Comparison of ENCODE assay signal across 9 cellular contexts in the genomic region with DNA sequence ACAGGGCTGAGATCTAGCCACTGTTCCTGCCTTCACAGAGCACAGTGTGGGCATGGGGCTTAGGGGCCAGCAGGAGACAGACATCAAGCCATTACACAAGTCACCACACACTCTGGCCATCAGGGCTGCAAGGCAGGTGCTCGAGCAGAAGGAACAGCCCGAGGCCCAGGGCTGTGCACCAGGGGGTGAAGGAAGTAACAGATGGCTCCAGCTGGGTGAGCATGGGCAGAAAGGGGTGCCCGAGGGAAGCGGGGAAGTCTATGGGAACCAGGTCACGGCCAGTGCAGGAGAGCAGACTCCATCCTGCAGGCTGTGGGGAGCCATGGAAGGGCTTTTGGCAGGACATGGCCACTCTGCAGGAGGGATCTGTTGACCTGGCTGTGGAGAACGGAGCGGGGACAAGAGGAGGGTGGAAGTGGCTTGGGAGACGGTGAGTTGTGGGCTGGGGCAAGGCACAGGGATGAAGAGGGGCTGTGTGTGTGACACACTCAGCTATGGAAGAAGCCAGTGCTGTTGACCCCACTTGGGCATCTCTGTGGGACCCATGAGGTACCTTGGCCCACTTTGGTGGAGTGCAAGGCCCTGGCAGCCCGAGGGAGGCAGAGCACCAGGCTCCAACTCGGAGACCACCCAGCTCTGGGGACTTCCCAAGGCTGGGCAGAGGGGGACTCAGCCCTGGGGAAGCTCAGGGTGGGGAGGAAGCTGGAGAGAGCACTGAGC. TPM values are rescaled to one million over a fixed set of nuclear protein-coding genes. Genes with fewer than 3 reads are reported as not detected.
DNase-seq lines count a peak whose midpoint lies in the region; ATAC-seq, FAIRE-seq and TF ChIP-seq lines count a peak whose summit lies in the region.
"Had no signal": no experiment of that assay in that cellular context is flagged by ENCODE, and none has a peak within 500 bp of the region (broad histone marks: within the 10 kb centered on the region; RNA-seq: fewer than 3 reads in every experiment).

No MANE protein-coding gene starts in this region.

- no peak overlapping the region for H3K14ac ChIP-seq in H1 (ENCODE audit: insufficient read length)

- no TSS peak for BruUV-seq in OCI-LY7 (replicated peaks; lab: Mats Ljungman, UMichigan)

- H3K9ac ChIP-seq in H1 (replicated peaks in 1 of 4; ENCODE audit: extremely low read depth in 1 of 4, low read depth in 3 of 4, low read length in 3 of 4) = no peak overlapping the region

- H3K27me3 ChIP-seq in H1 (replicated peaks in 1 of 4; ENCODE audit: control insufficient read depth in 3 of 4, extremely low read depth in 1 of 4, insufficient read depth in 3 of 4, low read length in 3 of 4) (peaks cover 0 to 2% (median 0%) of the 10 kb centered on the region in 4 experiments; a peak in 1 of 7 replicates), prostate gland (replicated peaks; ENCODE audit: insufficient read depth) (no peaks in the 10 kb centered on the region), pancreas (no peaks in the 10 kb centered on the region)

- no peak overlapping the region for H4K5ac ChIP-seq in H1 (ENCODE audit: insufficient read length, low read depth, low read length)

- intact Hi-C loops in prostate gland (cut with DNase I) (loop anchor here (5.0 to 10.0 kb wide), 2 partner anchors 47 to 350 kb away; partner anchors contain the start of genes RAB1B and SART1), pancreas (cut with DNase I) (no loop called here), OCI-LY7 (cut with micrococcal nuclease; ENCODE audit: unreplicated experiment) (no loop called here)

- ATAC-seq in omental fat pad (ENCODE audit: low FRiP score) (no peak), HG02623 (IDR thresholded peaks at IDR 0.05; ENCODE audit: unreplicated experiment) (no peak), pancreas (no peak)

- H4K20me1 ChIP-seq in H1 (replicated peaks in 1 of 2; ENCODE audit: control insufficient read depth in 1 of 2, insufficient read depth in 2 of 2, low read length in 2 of 2) (peaks cover 0 to 7% of the 10 kb centered on the region in 2 experiments), OCI-LY7 (ENCODE audit: insufficient read depth, low read length) (no peaks in the 10 kb centered on the region)

- H3K56ac ChIP-seq in H1 (replicated peaks; ENCODE audit: insufficient read length, low read depth, low read length) = peak overlapping the region; percentile 23

- H2AFZ ChIP-seq in H1 (ENCODE audit: low read length) = no peak overlapping the region
- H2AFZ ChIP-seq in OCI-LY7 (ENCODE audit: low read length) = no peak overlapping the region

- peaks cover 0 to 7% of the 10 kb centered on the region in 2 experiments; a peak in 2 of 4 replicates for H3K79me2 ChIP-seq in H1 (ENCODE audit: control insufficient read depth in 1 of 2, insufficient read depth in 2 of 2, low read length in 2 of 2)
- H3K79me2 ChIP-seq in OCI-LY7 (ENCODE audit: insufficient read depth, low read depth, low read length) = peaks cover 11% of the 10 kb centered on the region; the same call in 1 of the 2 replicates

- CTCF ChIA-PET in H1 (lab: Charles Lee; ENCODE audit: partially characterized antibody) = interaction anchor here (0.7 to 11.7 kb wide), 11 partner anchors 9 to 98 kb away, joined by 3 to 212 read pairs (median 6); partner anchors contain the start of genes CCDC85B, FIBP and MUS81
- CTCF ChIA-PET in OCI-LY7 (lab: Charles Lee; ENCODE audit: unreplicated experiment) = no interaction called here

- peak overlapping the region; percentile 84; the same call in 1 of the 2 replicates for H4K8ac ChIP-seq in H1 (ENCODE audit: extremely low read depth, insufficient read depth, low read length)

- no peak overlapping the region for H3K23ac ChIP-seq in H1 (ENCODE audit: insufficient read length)

- H3K36me3 ChIP-seq in H1 (ENCODE audit: control insufficient read depth in 2 of 4, insufficient read depth in 4 of 4, low read length in 3 of 4) (no peaks in the 10 kb centered on the region), prostate gland (no peaks in the 10 kb centered on the region), pancreas (no peaks in the 10 kb centered on the region), OCI-LY7 (ENCODE audit: insufficient read depth, low read length) (no peaks in the 10 kb centered on the region)

- POLR2A ChIA-PET in H1 (lab: Charles Lee; ENCODE audit: partially characterized antibody) = interaction anchor here (0.6 to 4.9 kb wide), 12 partner anchors 9 to 479 kb away, joined by 3 to 36 read pairs (median 3); partner anchors contain the start of genes CCDC85B, FIBP, MUS81 and RAB1B
- POLR2A ChIA-PET in OCI-LY7 (lab: Charles Lee) = interaction anchor here (1.0 kb wide), 1 partner anchor 27 kb away, joined by 6 read pairs; the partner anchor contains the start of gene FIBP

- no peaks in the 10 kb centered on the region for H3K9me2 ChIP-seq in OCI-LY7 (ENCODE audit: insufficient read depth, low read length)

- no peak for TF ChIP-seq POLR2A in H1 (IDR thresholded peaks at IDR 0.05; ENCODE audit: control extremely low read depth in 1 of 2, low read depth in 2 of 2, low read length in 2 of 2)
- TF ChIP-seq POLR2A in prostate gland (IDR thresholded peaks at IDR 0.05) = no peak

- H2BK20ac ChIP-seq in H1 (ENCODE audit: low read length) = 0 out of 2 replicates have a peak overlapping the region, but pooled peaks have one; percentile 69

- H2AK5ac ChIP-seq in H1 (ENCODE audit: low read depth, low read length) = peak overlapping the region; percentile 70; the same call in 1 of the 2 replicates

- no peak for TF ChIP-seq RAD21 in H1 (IDR thresholded peaks at IDR 0.05 in 1 of 2, conservative IDR thresholded peaks at IDR 0.05 in 1 of 2; ENCODE audit: low read depth in 2 of 2, low read length in 2 of 2)

- H3K4me1 ChIP-seq in H1 (replicated peaks in 1 of 4; ENCODE audit: control insufficient read depth in 3 of 4, insufficient read depth in 4 of 4, low read length in 3 of 4) (peaks cover 2 to 19% (median 10%) of the 10 kb centered on the region in 4 experiments; a peak in 5 of 7 replicates), prostate gland (replicated peaks) (peaks cover 18% of the 10 kb centered on the region), pancreas (peaks cover 0 to 21% (median 6%) of the 10 kb centered on the region in 3 donors), OCI-LY7 (ENCODE audit: insufficient read depth, low read length, poor library complexity, severe bottlenecking) (peaks cover 15% of the 10 kb centered on the region)

- H2BK120ac ChIP-seq in H1 (replicated peaks; ENCODE audit: low read depth, low read length) = no peak overlapping the region

- no peak for TF ChIP-seq EP300 in H1 (IDR thresholded peaks at IDR 0.05; ENCODE audit: borderline replicate concordance in 1 of 2, low read depth in 2 of 2, low read length in 2 of 2)

- H3K79me1 ChIP-seq in H1 (ENCODE audit: low read depth, low read length) = peaks cover 5% of the 10 kb centered on the region; the same call in 1 of the 2 replicates

- no peaks in the 10 kb centered on the region for H3K9me3 ChIP-seq in H1 (ENCODE audit: insufficient read depth in 2 of 2, low read depth in 1 of 2, low read length in 1 of 2)
- no peaks in the 10 kb centered on the region for H3K9me3 ChIP-seq in prostate gland
- no peaks in the 10 kb centered on the region for H3K9me3 ChIP-seq in pancreas
- H3K9me3 ChIP-seq in OCI-LY7 (ENCODE audit: low read length) = no peaks in the 10 kb centered on the region

- H2BK12ac ChIP-seq in H1 (ENCODE audit: low read depth, low read length) = peak overlapping the region; percentile 33; the same call in 1 of the 2 replicates

- DNase-seq in DMS 273 (lab: John Stamatoyannopoulos, UW; ENCODE audit: unreplicated experiment) = peak; percentile 72
- peak; percentile 69 for DNase-seq in NCI-H2171 treated with DMSO at 0.1 percent for 48 hours (lab: John Stamatoyannopoulos, UW)
- DNase-seq in H1 (ENCODE audit: low read depth in 1 of 2, low spot score in 2 of 2) = no peak
- DNase-seq in prostate gland (ENCODE audit: low spot score) = no peak
- DNase-seq in omental fat pad (ENCODE audit: low spot score) = no peak
- DNase-seq in pancreas = no peak
- DNase-seq in OCI-LY7 (ENCODE audit: low spot score) = no peak
- DNase-seq: NCI-H510A had no signal

- H2BK5ac ChIP-seq in H1 (ENCODE audit: low read depth, low read length) = no peak overlapping the region

- WGBS in H1 (ENCODE audit: extremely low coverage in 1 of 2, insufficient coverage in 1 of 2, insufficient read length in 1 of 2, insufficient replicate concordance in 2 of 2, low coverage in 1 of 2, low lambda C conversion rate in 2 of 2, missing lambda C conversion rate in 1 of 2), 2 experiments = 86% methylated on average over 10 of the region's 10 CpGs; no CpG with 5 or more reads in 1 of the 2 experiments
- 52% methylated on average over 10 of the region's 10 CpGs for WGBS in prostate gland
- WGBS in pancreas, 2 donors = 60 to 82% methylated on average over 10 of the region's 10 CpGs

- peak overlapping the region; percentile 63; the same call in 1 of the 2 replicates for H3K18ac ChIP-seq in H1 (ENCODE audit: extremely low read depth, low read length)

- TF ChIP-seq CTCF in H1 (IDR thresholded peaks at IDR 0.05; ENCODE audit: control extremely low read depth in 1 of 3, insufficient read depth in 1 of 3, low read depth in 1 of 3, low read length in 3 of 3) = no peak
- no peak for TF ChIP-seq CTCF in prostate gland (IDR thresholded peaks at IDR 0.05)
- TF ChIP-seq CTCF in omental fat pad (IDR thresholded peaks at IDR 0.05) = no peak
- TF ChIP-seq CTCF in pancreas (IDR thresholded peaks at IDR 0.05) = no peak
- no peak for TF ChIP-seq CTCF in OCI-LY7 (conservative IDR thresholded peaks at IDR 0.05; ENCODE audit: low read length)

- peak overlapping the region; percentile 84; the same call in 1 of the 2 replicates for H2BK15ac ChIP-seq in H1 (ENCODE audit: low read length)

- no peak for FAIRE-seq in H1 (lab: Jason Lieb, UNC)
- FAIRE-seq in pancreas (lab: Jason Lieb, UNC) = no peak

- H3K4me2 ChIP-seq in H1 (ENCODE audit: insufficient read depth in 1 of 2, low read depth in 2 of 2, low read length in 2 of 2) (no peak overlapping the region), OCI-LY7 (ENCODE audit: low read length) (no peak overlapping the region)

- H3K23me2 ChIP-seq in H1 (ENCODE audit: low read depth, low read length) = peaks cover 11% of the 10 kb centered on the region; the same call in 1 of the 2 replicates

- H3K4ac ChIP-seq in H1 (replicated peaks; ENCODE audit: insufficient read length, low read depth, low read length) = peak overlapping the region; percentile 8

- H3K27ac ChIP-seq in H1 (ENCODE audit: low read depth, low read length) (no peak overlapping the region), prostate gland (peak overlapping the region; percentile 51 to 75), pancreas (peak overlapping the region in 1 of 4 donors; percentile 37), OCI-LY7 (ENCODE audit: low read depth, low read length, poor library complexity, severe bottlenecking) (no peak overlapping the region)

- H4K91ac ChIP-seq in H1 (replicated peaks; ENCODE audit: insufficient read length, low read length) = no peak overlapping the region

- no peak overlapping the region for H3K4me3 ChIP-seq in H1 (ENCODE audit: extremely low read depth in 1 of 4, insufficient read depth in 2 of 4, low read depth in 3 of 4, low read length in 4 of 4)
- no peak overlapping the region for H3K4me3 ChIP-seq in prostate gland
- H3K4me3 ChIP-seq in pancreas = no peak overlapping the region
- H3K4me3 ChIP-seq in OCI-LY7 (ENCODE audit: low read depth, low read length, poor library complexity, severe bottlenecking) = no peak overlapping the region

RNA-seq across cellular contexts. Expression of gene C11orf68, which starts 3.6 kb away (rescaled TPM):
- 24.0 and 24.1 TPM in 2 replicates for total RNA-seq in H1 (2021; fragmentation: NEBNext Ultra II Directional; extraction: Animal tissue kit (Norgen Biotek cat#: 25700))
- polyA plus RNA-seq in H1 (2011; rRNA removed) (51.2 and 68.5 TPM in 2 replicates), pancreas (10 to 100 TPM; 14.3 to 20.8 TPM)
- polyA plus RNA-seq in H1 (2011; cell fraction: cytosol; rRNA removed) = 36.5 TPM
- polyA plus RNA-seq in H1 (2011; cell fraction: nucleus; rRNA removed) = 43.6 TPM
- 16.5 to 29.7 TPM (median 28.5 TPM) in 4 replicates for polyA plus RNA-seq in H1 (2012, experiment 1 of 2)
- 29.4 TPM for polyA plus RNA-seq in H1 (2012, experiment 2 of 2)
- 19.3 TPM for polyA plus RNA-seq in H1 (2013, experiment 1 of 2)
- polyA plus RNA-seq in H1 (2013, experiment 2 of 2) = 17.8 TPM
- polyA minus RNA-seq in H1 (2011; rRNA and poly(A)+ RNA removed) = 16.8 and 23.2 TPM in 2 replicates
- polyA minus RNA-seq in H1 (2011; cell fraction: cytosol; rRNA and poly(A)+ RNA removed) = 22.9 TPM
- 24.1 TPM for polyA minus RNA-seq in H1 (2011; cell fraction: nucleus; rRNA and poly(A)+ RNA removed)
- total RNA-seq in prostate gland (10 to 100 TPM; 30.1 to 54.6 TPM), omental fat pad (10 to 100 TPM; 14.0 to 18.8 (median 17.5) TPM), pancreas (10 to 100 TPM; 10.2 to 19.4 (median 13.4) TPM), OCI-LY7 (2022) (26.2 and 28.1 TPM in 2 replicates)
- 10.7 and 11.7 TPM in 2 replicates for total RNA-seq in OCI-LY7 (2014; rRNA removed; shearing (Covaris generic))

RNA-seq across cellular contexts. Expression of gene DRAP1, which starts 4.0 kb away (rescaled TPM):
- 98.7 and 108 TPM in 2 replicates for total RNA-seq in H1 (2021; fragmentation: NEBNext Ultra II Directional; extraction: Animal tissue kit (Norgen Biotek cat#: 25700))
- polyA plus RNA-seq in H1 (2011; rRNA removed) (62.5 and 81.2 TPM in 2 replicates), pancreas (10 to 100 TPM; 58.5 to 58.8 TPM)
- 118 TPM for polyA plus RNA-seq in H1 (2011; cell fraction: cytosol; rRNA removed)
- polyA plus RNA-seq in H1 (2011; cell fraction: nucleus; rRNA removed) = 62.9 TPM
- 119 to 179 TPM (median 153 TPM) in 4 replicates for polyA plus RNA-seq in H1 (2012, experiment 1 of 2)
- 115 TPM for polyA plus RNA-seq in H1 (2012, experiment 2 of 2)
- 145 TPM for polyA plus RNA-seq in H1 (2013, experiment 1 of 2)
- 138 TPM for polyA plus RNA-seq in H1 (2013, experiment 2 of 2)
- 4.0 and 6.8 TPM in 2 replicates for polyA minus RNA-seq in H1 (2011; rRNA and poly(A)+ RNA removed)
- polyA minus RNA-seq in H1 (2011; cell fraction: cytosol; rRNA and poly(A)+ RNA removed) = 38.0 TPM
- 12.8 TPM for polyA minus RNA-seq in H1 (2011; cell fraction: nucleus; rRNA and poly(A)+ RNA removed)
- total RNA-seq in prostate gland (100 to 1,000 TPM; 101 to 127 TPM), omental fat pad (10 to 100 TPM; 53.0 to 88.6 (median 72.5) TPM), pancreas (10 to 100 TPM; 20.4 to 31.7 (median 25.1) TPM), OCI-LY7 (2022) (68.2 and 81.2 TPM in 2 replicates)
- 93.2 and 110 TPM in 2 replicates for total RNA-seq in OCI-LY7 (2014; rRNA removed; shearing (Covaris generic))

RNA-seq across cellular contexts. Expression of gene FOSL1, which starts 15.1 kb away (rescaled TPM):
- 6.3 and 7.5 TPM in 2 replicates for total RNA-seq in H1 (2021; fragmentation: NEBNext Ultra II Directional; extraction: Animal tissue kit (Norgen Biotek cat#: 25700))
- polyA plus RNA-seq in H1 (2011; rRNA removed) (7.2 and 11.6 TPM in 2 replicates), pancreas (1 to 10 TPM; 2.2 to 4.3 TPM)
- 2.7 TPM for polyA plus RNA-seq in H1 (2011; cell fraction: cytosol; rRNA removed)
- 5.9 TPM for polyA plus RNA-seq in H1 (2011; cell fraction: nucleus; rRNA removed)
- 11.9 to 15.6 TPM (median 13.5 TPM) in 4 replicates for polyA plus RNA-seq in H1 (2012, experiment 1 of 2)
- polyA plus RNA-seq in H1 (2012, experiment 2 of 2) = 15.1 TPM
- polyA plus RNA-seq in H1 (2013, experiment 1 of 2) = 9.5 TPM
- 9.6 TPM for polyA plus RNA-seq in H1 (2013, experiment 2 of 2)
- 2.1 and 3.9 TPM in 2 replicates for polyA minus RNA-seq in H1 (2011; rRNA and poly(A)+ RNA removed)
- polyA minus RNA-seq in H1 (2011; cell fraction: cytosol; rRNA and poly(A)+ RNA removed) = 5.4 TPM
- 7.3 TPM for polyA minus RNA-seq in H1 (2011; cell fraction: nucleus; rRNA and poly(A)+ RNA removed)
- total RNA-seq in prostate gland (1 to 10 TPM; 2.6 to 3.4 TPM), omental fat pad (100 to 1,000 TPM in 2 of 4 donors, 10 to 100 TPM in 1, 1 to 10 TPM in 1; 2.8 to 223 (median 57.0) TPM), pancreas (1 to 10 TPM in 1 of 6 donors, under 1 TPM in 5; 0.19 to 1.2 (median 0.45) TPM), OCI-LY7 (2022) (0.52 TPM in 1 of 2 replicates, not detected in the other)
- 0.88 TPM in 1 of 2 replicates, not detected in the other for total RNA-seq in OCI-LY7 (2014; rRNA removed; shearing (Covaris generic))

RNA-seq across cellular contexts. Expression of gene CCDC85B, which starts 24.8 kb away (rescaled TPM):
- 30.8 and 33.3 TPM in 2 replicates for total RNA-seq in H1 (2021; fragmentation: NEBNext Ultra II Directional; extraction: Animal tissue kit (Norgen Biotek cat#: 25700))
- polyA plus RNA-seq in H1 (2011; rRNA removed) (19.8 and 40.6 TPM in 2 replicates), pancreas (10 to 100 TPM; 13.8 to 22.4 TPM)
- polyA plus RNA-seq in H1 (2011; cell fraction: cytosol; rRNA removed) = 33.5 TPM
- 25.8 TPM for polyA plus RNA-seq in H1 (2011; cell fraction: nucleus; rRNA removed)
- 14.8 to 26.4 TPM (median 24.8 TPM) in 4 replicates for polyA plus RNA-seq in H1 (2012, experiment 1 of 2)
- polyA plus RNA-seq in H1 (2012, experiment 2 of 2) = 19.6 TPM
- polyA plus RNA-seq in H1 (2013, experiment 1 of 2) = 16.6 TPM
- polyA plus RNA-seq in H1 (2013, experiment 2 of 2) = 16.3 TPM
- polyA minus RNA-seq in H1 (2011; rRNA and poly(A)+ RNA removed) = 0.29 and 0.76 TPM in 2 replicates
- 19.7 TPM for polyA minus RNA-seq in H1 (2011; cell fraction: cytosol; rRNA and poly(A)+ RNA removed)
- polyA minus RNA-seq in H1 (2011; cell fraction: nucleus; rRNA and poly(A)+ RNA removed) = 14.3 TPM
- total RNA-seq in prostate gland (10 to 100 TPM; 40.4 to 55.0 TPM), omental fat pad (10 to 100 TPM; 40.2 to 85.9 (median 59.4) TPM), pancreas (10 to 100 TPM in 3 of 6 donors, 1 to 10 TPM in 3; 7.7 to 18.9 (median 10.1) TPM), OCI-LY7 (2022) (49.0 and 64.1 TPM in 2 replicates)
- total RNA-seq in OCI-LY7 (2014; rRNA removed; shearing (Covaris generic)) = 72.7 and 76.7 TPM in 2 replicates

RNA-seq across cellular contexts. Expression of gene FIBP, which starts 27.0 kb away (rescaled TPM):
- total RNA-seq in H1 (2021; fragmentation: NEBNext Ultra II Directional; extraction: Animal tissue kit (Norgen Biotek cat#: 25700)) = 74.3 and 79.9 TPM in 2 replicates
- polyA plus RNA-seq in H1 (2011; rRNA removed) (173 and 184 TPM in 2 replicates), pancreas (10 to 100 TPM; 35.0 to 56.2 TPM)
- polyA plus RNA-seq in H1 (2011; cell fraction: cytosol; rRNA removed) = 127 TPM
- polyA plus RNA-seq in H1 (2011; cell fraction: nucleus; rRNA removed) = 233 TPM
- 82.7 to 114 TPM (median 111 TPM) in 4 replicates for polyA plus RNA-seq in H1 (2012, experiment 1 of 2)
- polyA plus RNA-seq in H1 (2012, experiment 2 of 2) = 151 TPM
- polyA plus RNA-seq in H1 (2013, experiment 1 of 2) = 79.7 TPM
- 83.5 TPM for polyA plus RNA-seq in H1 (2013, experiment 2 of 2)
- 87.2 and 105 TPM in 2 replicates for polyA minus RNA-seq in H1 (2011; rRNA and poly(A)+ RNA removed)
- polyA minus RNA-seq in H1 (2011; cell fraction: cytosol; rRNA and poly(A)+ RNA removed) = 89.1 TPM
- 101 TPM for polyA minus RNA-seq in H1 (2011; cell fraction: nucleus; rRNA and poly(A)+ RNA removed)
- total RNA-seq in prostate gland (100 to 1,000 TPM in 1 of 2 donors, 10 to 100 TPM in 1; 87.7 to 151 TPM), omental fat pad (10 to 100 TPM; 48.8 to 66.4 (median 54.6) TPM), pancreas (10 to 100 TPM; 18.0 to 28.5 (median 22.7) TPM), OCI-LY7 (2022) (89.4 and 97.3 TPM in 2 replicates)
- 133 and 184 TPM in 2 replicates for total RNA-seq in OCI-LY7 (2014; rRNA removed; shearing (Covaris generic))

Comparison
In these comparisons a context has a peak if more than half of its experiments do, and no peak if none do; other contexts are left out.
1. DNase-seq: peak in DMS 273 (single experiment) and NCI-H2171 treated with DMSO at 0.1 percent for 48 hours (single experiment); none in H1 (0 of 2), prostate gland (single experiment), omental fat pad (single experiment), pancreas (0 of 6) and OCI-LY7 (single experiment).
2. H3K27ac ChIP-seq: peak in prostate gland (2 of 2); none in H1 (single experiment) and OCI-LY7 (single experiment).